In the genomic region with DNA sequence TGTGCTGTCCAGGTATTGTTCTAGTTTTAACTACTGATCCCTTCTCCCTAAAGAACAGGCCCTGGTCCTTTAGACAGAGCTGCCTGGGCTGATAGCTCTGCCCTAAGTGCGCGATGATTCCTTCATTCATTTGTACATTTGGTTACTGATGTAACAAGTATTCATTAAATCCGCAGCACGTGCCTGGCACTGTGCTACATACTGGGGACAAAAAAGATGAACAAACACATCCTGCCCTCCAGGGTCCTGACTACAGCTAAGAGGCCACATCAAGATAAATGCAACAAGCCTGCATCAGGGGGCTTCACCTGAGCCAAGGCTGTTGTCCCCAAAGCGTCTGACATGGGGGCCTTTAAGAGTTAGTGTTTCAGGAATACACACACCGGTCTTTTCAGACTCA, we compare ENCODE assay signal across 14 cellular contexts.
DNase-seq lines count a peak whose midpoint lies in the region; ATAC-seq and TF ChIP-seq lines count a peak whose summit lies in the region.
"Had no signal": no experiment of that assay in that cellular context is flagged by ENCODE, and none has a peak within 500 bp of the region (broad histone marks: within the 10 kb centered on the region; RNA-seq: fewer than 3 reads in every experiment).

No MANE protein-coding gene starts in this region.

- POLR2A ChIA-PET in WTC11 (lab: Charles Lee), result interaction anchor here (0.8 to 1.2 kb wide), 4 partner anchors 15 to 116 kb away, joined by 3 to 4 read pairs (median 3); no protein-coding TSS in a partner anchor

- H3K9me3 Mint-ChIP-seq in WTC11, result 0 out of 2 replicates have a peak, but pooled peaks cover 3% of the 10 kb centered on the region
- no peaks in the 10 kb centered on the region for H3K9me3 Mint-ChIP-seq in nephron progenitor cell
- H3K9me3 Mint-ChIP-seq in natural killer cell, result no peaks in the 10 kb centered on the region
- H3K9me3 Mint-ChIP-seq: CD8-positive, alpha-beta memory T cell; HFFc6 had no signal

- ATAC-seq in left ventricle myocardium superior (no peak), WTC11 (no peak), GM18520 (IDR thresholded peaks at IDR 0.05; ENCODE audit: unreplicated experiment) (no peak), natural killer cell (no peak)

- TF ChIP-seq CTCF in WTC11 (IDR thresholded peaks at IDR 0.05) (no peak), nephron progenitor cell (IDR thresholded peaks at IDR 0.05) (no peak), natural killer cell (IDR thresholded peaks at IDR 0.05) (no peak)

- H3K36me3 Mint-ChIP-seq in WTC11, result no peaks in the 10 kb centered on the region
- H3K36me3 Mint-ChIP-seq in nephron progenitor cell (ENCODE audit: low read depth), result no peaks in the 10 kb centered on the region
- H3K36me3 Mint-ChIP-seq in natural killer cell, result no peaks in the 10 kb centered on the region
- H3K36me3 Mint-ChIP-seq: CD8-positive, alpha-beta memory T cell had no signal

- H3K27ac Mint-ChIP-seq in WTC11 (peak overlapping the region; percentile 34; the same call in 1 of the 2 replicates), nephron progenitor cell (peak overlapping the region; percentile 32), natural killer cell (no peak overlapping the region)
- H3K27ac Mint-ChIP-seq: HFFc6 had no signal

- DNase-seq in cardiac septum (ENCODE audit: low spot score) (peak; percentile 62), left ventricle myocardium superior (no peak), WTC11 (ENCODE audit: low spot score) (no peak), nephron progenitor cell (no peak), pons (ENCODE audit: low spot score) (no peak), natural killer cell (no peak), HCEC 1CT (no peak)
- DNase-seq: 8988T, Caco-2, DMS53, GF-D8, HFFc6 had no signal

- CTCF ChIA-PET in WTC11 (lab: Charles Lee), result interaction anchor here (0.8 to 4.9 kb wide), 36 partner anchors 8 to 162 kb away, joined by 3 to 118 read pairs (median 6); a partner anchor contains a TSS

- H3K4me1 Mint-ChIP-seq in WTC11 (peaks cover 39% of the 10 kb centered on the region), nephron progenitor cell (peaks cover 6% of the 10 kb centered on the region), natural killer cell (peaks cover 0 to 8% of the 10 kb centered on the region in 2 donors)
- H3K4me1 Mint-ChIP-seq: CD8-positive, alpha-beta memory T cell had no signal

- H3K27me3 Mint-ChIP-seq in WTC11 (ENCODE audit: low read depth) (peaks cover 8% of the 10 kb centered on the region; the same call in 1 of the 2 replicates), nephron progenitor cell (ENCODE audit: low read depth, poor library complexity) (no peaks in the 10 kb centered on the region), natural killer cell (ENCODE audit: low read depth in 2 of 2) (peaks cover 0 to 5% of the 10 kb centered on the region in 2 donors)

- H3K4me3 Mint-ChIP-seq in WTC11 (no peak overlapping the region), nephron progenitor cell (no peak overlapping the region), natural killer cell (no peak overlapping the region)
- H3K4me3 Mint-ChIP-seq: CD8-positive, alpha-beta memory T cell had no signal

- intact Hi-C loops in cardiac septum (cut with DNase I) (loop anchor here (2.0 kb wide), 2 partner anchors 109 to 147 kb away; no protein-coding TSS in a partner anchor), left ventricle myocardium superior (cut with micrococcal nuclease) (loop anchor here (10.0 kb wide), 1 partner anchor 101 kb away; a partner anchor contains a TSS), natural killer cell (cut with micrococcal nuclease) (no loop called here)

TF ChIP-seq in WTC11, 78 proteins besides CTCF, POLR2A, EP300 and RAD21 (continues in another document):
- no peak for TF ChIP-seq NFE2L1 (CRISPR knock-in tag; IDR thresholded peaks at IDR 0.05)
- TF ChIP-seq, protein P1, sequence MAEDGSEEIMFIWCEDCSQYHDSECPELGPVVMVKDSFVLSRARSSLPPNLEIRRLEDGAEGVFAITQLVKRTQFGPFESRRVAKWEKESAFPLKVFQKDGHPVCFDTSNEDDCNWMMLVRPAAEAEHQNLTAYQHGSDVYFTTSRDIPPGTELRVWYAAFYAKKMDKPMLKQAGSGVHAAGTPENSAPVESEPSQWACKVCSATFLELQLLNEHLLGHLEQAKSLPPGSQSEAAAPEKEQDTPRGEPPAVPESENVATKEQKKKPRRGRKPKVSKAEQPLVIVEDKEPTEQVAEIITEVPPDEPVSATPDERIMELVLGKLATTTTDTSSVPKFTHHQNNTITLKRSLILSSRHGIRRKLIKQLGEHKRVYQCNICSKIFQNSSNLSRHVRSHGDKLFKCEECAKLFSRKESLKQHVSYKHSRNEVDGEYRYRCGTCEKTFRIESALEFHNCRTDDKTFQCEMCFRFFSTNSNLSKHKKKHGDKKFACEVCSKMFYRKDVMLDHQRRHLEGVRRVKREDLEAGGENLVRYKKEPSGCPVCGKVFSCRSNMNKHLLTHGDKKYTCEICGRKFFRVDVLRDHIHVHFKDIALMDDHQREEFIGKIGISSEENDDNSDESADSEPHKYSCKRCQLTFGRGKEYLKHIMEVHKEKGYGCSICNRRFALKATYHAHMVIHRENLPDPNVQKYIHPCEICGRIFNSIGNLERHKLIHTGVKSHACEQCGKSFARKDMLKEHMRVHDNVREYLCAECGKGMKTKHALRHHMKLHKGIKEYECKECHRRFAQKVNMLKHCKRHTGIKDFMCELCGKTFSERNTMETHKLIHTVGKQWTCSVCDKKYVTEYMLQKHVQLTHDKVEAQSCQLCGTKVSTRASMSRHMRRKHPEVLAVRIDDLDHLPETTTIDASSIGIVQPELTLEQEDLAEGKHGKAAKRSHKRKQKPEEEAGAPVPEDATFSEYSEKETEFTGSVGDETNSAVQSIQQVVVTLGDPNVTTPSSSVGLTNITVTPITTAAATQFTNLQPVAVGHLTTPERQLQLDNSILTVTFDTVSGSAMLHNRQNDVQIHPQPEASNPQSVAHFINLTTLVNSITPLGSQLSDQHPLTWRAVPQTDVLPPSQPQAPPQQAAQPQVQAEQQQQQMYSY (CRISPR knock-in tag; IDR thresholded peaks at IDR 0.05), result no peak
- TF ChIP-seq RORB (CRISPR knock-in tag; IDR thresholded peaks at IDR 0.05), result no peak
- TF ChIP-seq, protein P2, sequence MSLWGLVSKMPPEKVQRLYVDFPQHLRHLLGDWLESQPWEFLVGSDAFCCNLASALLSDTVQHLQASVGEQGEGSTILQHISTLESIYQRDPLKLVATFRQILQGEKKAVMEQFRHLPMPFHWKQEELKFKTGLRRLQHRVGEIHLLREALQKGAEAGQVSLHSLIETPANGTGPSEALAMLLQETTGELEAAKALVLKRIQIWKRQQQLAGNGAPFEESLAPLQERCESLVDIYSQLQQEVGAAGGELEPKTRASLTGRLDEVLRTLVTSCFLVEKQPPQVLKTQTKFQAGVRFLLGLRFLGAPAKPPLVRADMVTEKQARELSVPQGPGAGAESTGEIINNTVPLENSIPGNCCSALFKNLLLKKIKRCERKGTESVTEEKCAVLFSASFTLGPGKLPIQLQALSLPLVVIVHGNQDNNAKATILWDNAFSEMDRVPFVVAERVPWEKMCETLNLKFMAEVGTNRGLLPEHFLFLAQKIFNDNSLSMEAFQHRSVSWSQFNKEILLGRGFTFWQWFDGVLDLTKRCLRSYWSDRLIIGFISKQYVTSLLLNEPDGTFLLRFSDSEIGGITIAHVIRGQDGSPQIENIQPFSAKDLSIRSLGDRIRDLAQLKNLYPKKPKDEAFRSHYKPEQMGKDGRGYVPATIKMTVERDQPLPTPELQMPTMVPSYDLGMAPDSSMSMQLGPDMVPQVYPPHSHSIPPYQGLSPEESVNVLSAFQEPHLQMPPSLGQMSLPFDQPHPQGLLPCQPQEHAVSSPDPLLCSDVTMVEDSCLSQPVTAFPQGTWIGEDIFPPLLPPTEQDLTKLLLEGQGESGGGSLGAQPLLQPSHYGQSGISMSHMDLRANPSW (CRISPR knock-in tag; conservative IDR thresholded peaks at IDR 0.05; ENCODE audit: low read depth), result no peak
- no peak for TF ChIP-seq ZNF416 (CRISPR knock-in tag; IDR thresholded peaks at IDR 0.05)
- TF ChIP-seq ZBTB21 (CRISPR knock-in tag; IDR thresholded peaks at IDR 0.05; ENCODE audit: borderline replicate concordance), result no peak
- TF ChIP-seq, protein P3, sequence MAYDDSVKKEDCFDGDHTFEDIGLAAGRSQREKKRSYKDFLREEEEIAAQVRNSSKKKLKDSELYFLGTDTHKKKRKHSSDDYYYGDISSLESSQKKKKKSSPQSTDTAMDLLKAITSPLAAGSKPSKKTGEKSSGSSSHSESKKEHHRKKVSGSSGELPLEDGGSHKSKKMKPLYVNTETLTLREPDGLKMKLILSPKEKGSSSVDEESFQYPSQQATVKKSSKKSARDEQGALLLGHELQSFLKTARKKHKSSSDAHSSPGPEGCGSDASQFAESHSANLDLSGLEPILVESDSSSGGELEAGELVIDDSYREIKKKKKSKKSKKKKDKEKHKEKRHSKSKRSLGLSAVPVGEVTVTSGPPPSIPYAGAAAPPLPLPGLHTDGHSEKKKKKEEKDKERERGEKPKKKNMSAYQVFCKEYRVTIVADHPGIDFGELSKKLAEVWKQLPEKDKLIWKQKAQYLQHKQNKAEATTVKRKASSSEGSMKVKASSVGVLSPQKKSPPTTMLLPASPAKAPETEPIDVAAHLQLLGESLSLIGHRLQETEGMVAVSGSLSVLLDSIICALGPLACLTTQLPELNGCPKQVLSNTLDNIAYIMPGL (CRISPR knock-in tag; IDR thresholded peaks at IDR 0.05), result no peak
- TF ChIP-seq FOXK1 (CRISPR knock-in tag; IDR thresholded peaks at IDR 0.05), result no peak
- no peak for TF ChIP-seq OVOL2 (CRISPR knock-in tag; IDR thresholded peaks at IDR 0.05; ENCODE audit: borderline replicate concordance)
- TF ChIP-seq EMX1 (CRISPR knock-in tag; IDR thresholded peaks at IDR 0.05), result no peak

Comparison
In these comparisons a context has a peak if more than half of its experiments do, and no peak if none do; other contexts are left out.
1. H3K27ac Mint-ChIP-seq: peak in WTC11 (single experiment) and nephron progenitor cell (single experiment); none in natural killer cell (0 of 2).